In the genomic region with DNA sequence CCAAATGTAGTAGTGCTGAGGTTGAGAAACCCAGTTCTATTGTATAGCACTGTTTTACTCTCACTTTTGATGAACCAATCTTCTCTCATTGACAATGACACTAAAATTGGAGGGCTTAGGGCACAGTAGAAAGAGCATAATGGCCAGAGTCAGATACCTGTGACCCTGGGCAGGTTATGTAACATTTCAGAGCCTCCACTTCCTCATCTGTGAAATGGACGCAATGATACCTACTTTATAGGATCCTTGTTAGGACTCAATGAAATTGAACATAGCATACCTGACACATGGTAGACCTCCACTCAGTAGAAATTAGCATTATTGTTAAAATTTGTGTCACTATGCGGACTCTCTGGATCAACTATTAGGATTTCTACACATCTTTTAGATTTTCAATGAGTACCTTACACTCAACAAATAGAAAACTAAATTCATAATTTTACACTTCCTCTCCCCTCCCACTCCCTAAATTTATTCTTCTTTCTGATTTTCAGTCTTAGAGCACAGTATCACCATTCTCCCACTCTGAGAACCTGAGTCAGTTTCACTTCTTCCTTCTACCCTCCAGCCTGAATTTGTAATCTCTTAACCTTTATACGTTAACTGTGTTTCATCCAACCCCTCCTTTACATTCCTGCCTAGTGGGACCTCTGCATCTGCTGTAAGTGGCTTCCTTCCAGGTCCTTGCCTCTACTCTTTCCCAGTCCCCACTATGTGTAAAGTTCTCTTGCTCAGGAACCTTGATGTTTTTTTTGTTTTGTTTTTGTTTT, we compare ENCODE assay signal across 8 cellular contexts.
DNase-seq lines count a peak whose midpoint lies in the region; ATAC-seq and TF ChIP-seq lines count a peak whose summit lies in the region.

No MANE protein-coding gene starts in this region.

- H3K9me3 ChIP-seq in RWPE2 (ENCODE audit: severe bottlenecking): no peaks in the 10 kb centered on the region
- no peaks in the 10 kb centered on the region for H3K9me3 ChIP-seq in HAP-1

- peak overlapping the region; percentile 99 for H3K27ac ChIP-seq in RWPE2 (ENCODE audit: poor library complexity, severe bottlenecking)

- ATAC-seq in GM18909 (IDR thresholded peaks at IDR 0.05; ENCODE audit: poor library complexity, unreplicated experiment) (peak; percentile 81), HG02884 (IDR thresholded peaks at IDR 0.05; ENCODE audit: unreplicated experiment) (peak; percentile 88), RWPE2 (ENCODE audit: low read depth) (peak; percentile 6)

- H3K4me1 ChIP-seq in RWPE2 (ENCODE audit: insufficient read depth, poor library complexity, severe bottlenecking) (peaks cover 34% of the 10 kb centered on the region), HAP-1 (no peaks in the 10 kb centered on the region)

- TF ChIP-seq CTCF in RWPE2 (IDR thresholded peaks at IDR 0.05; ENCODE audit: poor library complexity, severe bottlenecking): no peak

- H3K36me3 ChIP-seq in RWPE2 (ENCODE audit: low read depth) (peaks cover 55% of the 10 kb centered on the region), HAP-1 (replicated peaks) (no peaks in the 10 kb centered on the region)

- H3K27me3 ChIP-seq in RWPE2 (ENCODE audit: insufficient read depth, poor library complexity, severe bottlenecking) (no peaks in the 10 kb centered on the region), HAP-1 (ENCODE audit: low read depth) (no peaks in the 10 kb centered on the region)

- DNase-seq in CD1c-positive myeloid dendritic cell (ENCODE audit: extremely low spot score): peak; percentile 72
- DNase-seq in RWPE2 (ENCODE audit: low spot score): no peak
- DNase-seq in NCI-H82 (lab: John Stamatoyannopoulos, UW): no peak
- DNase-seq in retina: no peak
- DNase-seq in HAP-1 (ENCODE audit: low spot score in 2 of 2): no peak
- no peak for DNase-seq in D341Med (ENCODE audit: low spot score)

- H3K4me3 ChIP-seq in RWPE2 (ENCODE audit: severe bottlenecking): no peak overlapping the region
- H3K4me3 ChIP-seq in HAP-1: no peak overlapping the region

- in situ Hi-C loops in HAP-1 (cut with MboI; ENCODE audit: low sequenced_read_pairs): no loop called here

Comparison
In these comparisons a context has a peak if more than half of its experiments do, and no peak if none do; other contexts are left out.
1. ATAC-seq: peak in every context shown above with its lines; median percentile 88 in HG02884; 81 in GM18909; 6 in RWPE2.